Comparison of ENCODE assay signal across 21 cellular contexts in the genomic region with DNA sequence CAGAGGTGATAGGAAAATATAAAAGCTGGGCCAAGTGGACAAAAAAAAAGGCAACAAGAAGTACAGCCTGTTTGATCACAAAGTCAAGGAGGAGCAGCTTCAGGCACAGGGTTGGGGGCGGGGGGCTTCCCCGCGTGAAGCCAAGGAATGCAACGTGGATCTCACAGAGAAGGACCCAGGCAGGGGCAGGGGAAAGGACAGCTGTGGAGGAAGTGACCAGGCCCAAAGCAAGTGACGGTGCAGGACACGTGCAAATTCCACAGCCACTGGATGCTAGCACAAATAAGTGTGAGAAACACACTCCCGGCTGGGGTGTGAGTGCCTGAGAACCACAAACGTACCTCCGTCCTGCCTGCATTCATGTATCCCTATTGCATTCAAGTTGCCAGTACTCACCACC.
"Had no signal": no experiment of that assay in that cellular context is flagged by ENCODE, and none has a peak within 500 bp of the region (broad histone marks: within the 10 kb centered on the region; RNA-seq: fewer than 3 reads in every experiment).

No MANE protein-coding gene starts in this region.

- H3K36me3 ChIP-seq: MG63, SJSA1 had no signal

- H3K27ac ChIP-seq: HL-60, SJSA1 had no signal

- H3K4me1 ChIP-seq: SJSA1 had no signal

- H3K27me3 ChIP-seq: MG63, SJSA1 had no signal

- H3K4me3 ChIP-seq: MG63, SJSA1 had no signal

- H3K9me3 ChIP-seq: MG63 had no signal

- DNase-seq: Karpas-422, KG1, MG63, NCI-H1092, NCI-H1105 treated with DMSO at 0.1 percent for 48 hours, NCI-H1417 treated with DMSO at 0.1 percent for 48 hours, NCI-H146, NCI-H1694 treated with DMSO at 0.1 percent for 48 hours, NCI-H1930, NCI-H2081 treated with DMSO at 0.1 percent for 48 hours, NCI-H2171, NCI-H226, NCI-H446, NCI-H510A, NCI-H524 treated with DMSO at 0.1 percent for 48 hours, NCI-H774, Right ventricle myocardium superior, RPMI8226, SIG-M5 had no signal
